In genomic region chr2:121171625-121172119, GRCh38 we compare ENCODE assay signal across 22 cellular contexts.
DNase-seq lines count a peak whose midpoint lies in the region; ATAC-seq lines count a peak whose summit lies in the region.
"Had no signal": no experiment of that assay in that cellular context is flagged by ENCODE, and none has a peak within 500 bp of the region (broad histone marks: within the 10 kb centered on the region; RNA-seq: fewer than 3 reads in every experiment).

No MANE protein-coding gene starts in this region.

- WGBS in neuronal stem cell (ENCODE audit: extremely low coverage in 2 of 2, insufficient read length in 2 of 2, insufficient replicate concordance in 1 of 2), 2 donors: no CpG with 5 or more reads among the region's 7 CpGs

- H3K79me1 ChIP-seq in neuronal stem cell (ENCODE audit: low read depth, low read length): no peaks in the 10 kb centered on the region

- H3K27ac ChIP-seq in neuronal stem cell (replicated peaks; ENCODE audit: low read length): no peak overlapping the region
- H3K27ac ChIP-seq: lower lobe of right lung, spleen, transverse colon had no signal

- H3K27me3 ChIP-seq in neuronal stem cell (ENCODE audit: control insufficient read depth in 3 of 3, insufficient read depth in 3 of 3, low read depth in 1 of 3, low read length in 3 of 3): peaks cover 0 to 11% (median 0%) of the 10 kb centered on the region in 3 experiments
- H3K27me3 ChIP-seq: transverse colon had no signal

- H3K36me3 ChIP-seq in neuronal stem cell (replicated peaks in 1 of 2; ENCODE audit: control insufficient read depth in 2 of 2, insufficient read depth in 2 of 2, low read length in 2 of 2): no peaks in the 10 kb centered on the region
- H3K36me3 ChIP-seq: lower lobe of right lung, spleen, transverse colon had no signal

- no peak overlapping the region for H4K91ac ChIP-seq in neuronal stem cell (ENCODE audit: low read depth, low read length, poor library complexity)

- no peak overlapping the region for H2BK15ac ChIP-seq in neuronal stem cell (ENCODE audit: low read length)

- no peak overlapping the region for H3K18ac ChIP-seq in neuronal stem cell (ENCODE audit: low read length)

- H2BK120ac ChIP-seq in neuronal stem cell (ENCODE audit: low read depth, low read length): no peak overlapping the region

- no peak overlapping the region for H3K14ac ChIP-seq in neuronal stem cell (ENCODE audit: low read length)

- no peaks in the 10 kb centered on the region for H3K4me1 Mint-ChIP-seq in activated T-helper 17 cell treated with anti-CD3 and anti-CD28 coated beads, Interleukin-2, amount 50 U/mL, for 72 hours
- H3K4me1 Mint-ChIP-seq: CD14-positive monocyte, immature natural killer cell, T-cell had no signal

- no peak overlapping the region for H3K4me2 ChIP-seq in neuronal stem cell (ENCODE audit: insufficient read depth, low read length, poor library complexity, severe bottlenecking)

- ATAC-seq in GM18519 (IDR thresholded peaks at IDR 0.05; ENCODE audit: low FRiP score, unreplicated experiment): peak; percentile 53
- ATAC-seq in activated T-helper 17 cell treated with anti-CD3 and anti-CD28 coated beads, Interleukin-2, amount 50 U/mL, for 72 hours (replicated peaks): peak; percentile 53
- ATAC-seq in HG02588 (IDR thresholded peaks at IDR 0.05; ENCODE audit: unreplicated experiment): no peak
- ATAC-seq: lower lobe of right lung, T-cell had no signal

- H2AFZ ChIP-seq in neuronal stem cell (ENCODE audit: low read length): no peak overlapping the region

- no peaks in the 10 kb centered on the region for H3K4me1 ChIP-seq in neuronal stem cell (ENCODE audit: control insufficient read depth in 2 of 2, insufficient read depth in 1 of 2, low read depth in 1 of 2, low read length in 2 of 2)
- H3K4me1 ChIP-seq: lower lobe of right lung, spleen, transverse colon had no signal

- H3K4ac ChIP-seq in neuronal stem cell (ENCODE audit: low read length): peak overlapping the region; percentile 10

- H3K27ac Mint-ChIP-seq in activated T-helper 17 cell treated with anti-CD3 and anti-CD28 coated beads, Interleukin-2, amount 50 U/mL, for 72 hours: no peak overlapping the region
- H3K27ac Mint-ChIP-seq: CD14-positive monocyte, HFFc6, immature natural killer cell, T-cell had no signal

- no peak overlapping the region for H2AK5ac ChIP-seq in neuronal stem cell (ENCODE audit: low read depth, low read length)

- DNase-seq in activated T-cell treated with anti-CD3 and anti-CD28 coated beads for 48 hours (ENCODE audit: low read depth) (peak; percentile 22), neuronal stem cell (ENCODE audit: low spot score) (no peak), medulla oblongata (ENCODE audit: extremely low spot score) (no peak), NOMO-1 (lab: John Stamatoyannopoulos, UW; ENCODE audit: unreplicated experiment in 2 of 2) (no peak)
- DNase-seq in activated T-cell treated with anti-CD3 and anti-CD28 coated beads, Interleukin-2, amount 50 U/mL, for 1 hour: no peak
- DNase-seq: ACHN; activated effector memory CD4-positive, alpha-beta T cell treated with Interleukin-2 at 50 U/mL for 16 hours; HFFc6; immature natural killer cell; lower lobe of right lung; NCI-H1417; NCI-H524; occipital lobe; SHP77; spleen; stimulated activated naive CD4-positive, alpha-beta T cell; transverse colon had no signal

- no peaks in the 10 kb centered on the region for H3K36me3 Mint-ChIP-seq in activated T-helper 17 cell treated with anti-CD3 and anti-CD28 coated beads, Interleukin-2, amount 50 U/mL, for 72 hours (ENCODE audit: low read depth)
- H3K36me3 Mint-ChIP-seq: CD14-positive monocyte, T-cell had no signal

- H3K9me3 Mint-ChIP-seq in activated T-helper 17 cell treated with anti-CD3 and anti-CD28 coated beads, Interleukin-2, amount 50 U/mL, for 72 hours: peaks cover 7% of the 10 kb centered on the region

- no peak overlapping the region for H3K9ac ChIP-seq in neuronal stem cell (ENCODE audit: low read depth, low read length, poor library complexity)

- H3K4me3 ChIP-seq in neuronal stem cell (ENCODE audit: low read length in 2 of 2): no peak overlapping the region
- H3K4me3 ChIP-seq: lower lobe of right lung, spleen, transverse colon had no signal

- no peak overlapping the region for H4K8ac ChIP-seq in neuronal stem cell (ENCODE audit: low read depth, low read length)

- peaks cover 0 to 2% of the 10 kb centered on the region in 2 donors for H3K9me3 ChIP-seq in neuronal stem cell (replicated peaks in 1 of 2; ENCODE audit: control insufficient read depth in 2 of 2, insufficient read depth in 1 of 2, low read depth in 1 of 2, low read length in 2 of 2)

- H3K23ac ChIP-seq in neuronal stem cell (ENCODE audit: low read depth, low read length, poor library complexity): no peak overlapping the region

- no peak overlapping the region for H2BK5ac ChIP-seq in neuronal stem cell (ENCODE audit: low read length)

- H3K4me3 Mint-ChIP-seq in activated T-helper 17 cell treated with anti-CD3 and anti-CD28 coated beads, Interleukin-2, amount 50 U/mL, for 72 hours: no peak overlapping the region
- H3K4me3 Mint-ChIP-seq: CD14-positive monocyte, HFFc6, immature natural killer cell, T-cell had no signal

- peaks cover 25% of the 10 kb centered on the region for H3K27me3 Mint-ChIP-seq in activated T-helper 17 cell treated with anti-CD3 and anti-CD28 coated beads, Interleukin-2, amount 50 U/mL, for 72 hours

- no peak overlapping the region for H2BK12ac ChIP-seq in neuronal stem cell (ENCODE audit: low read length)
